In the genomic region with DNA sequence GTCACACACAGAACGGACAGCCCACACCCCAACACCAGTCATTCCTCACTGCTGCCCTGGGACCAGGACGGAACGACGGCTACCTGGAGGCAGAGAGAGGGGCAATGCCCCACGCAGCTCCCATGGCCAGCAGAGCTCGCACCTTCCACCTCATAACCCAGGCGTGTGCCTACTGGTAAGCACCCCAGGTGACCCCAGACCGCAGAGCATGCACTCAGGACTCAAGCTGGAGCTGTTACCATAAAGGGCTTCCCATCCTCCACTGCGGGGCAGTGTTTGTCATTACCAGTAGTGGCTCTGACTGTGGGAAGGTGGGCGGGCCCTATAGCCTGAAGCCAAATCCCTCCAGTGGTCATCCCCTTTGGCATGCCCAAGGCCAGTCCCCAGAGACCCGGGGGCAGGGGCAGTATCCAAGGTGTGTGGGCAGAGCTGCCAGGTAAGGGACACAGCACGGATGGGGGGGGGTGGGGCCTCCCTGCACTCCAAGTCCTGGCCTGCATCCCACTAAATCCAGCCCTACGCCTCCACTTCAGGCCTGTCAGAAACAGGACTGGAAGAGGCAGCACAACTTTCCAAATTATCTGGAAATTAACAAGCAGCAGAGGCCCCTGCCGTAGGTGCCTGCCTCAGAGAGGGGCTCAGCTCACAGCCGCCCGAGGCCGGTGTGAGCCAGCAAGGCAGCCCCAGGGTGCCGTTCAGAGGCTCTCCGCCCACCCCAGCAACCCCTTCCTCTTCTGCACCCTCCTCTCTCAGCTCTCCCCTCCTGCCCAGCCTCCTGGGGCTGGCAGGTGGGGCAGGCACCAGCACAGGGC, we compare ENCODE assay signal across 13 cellular contexts. TPM values are rescaled to one million over a fixed set of nuclear protein-coding genes. Genes with fewer than 3 reads are reported as not detected.
A peak's percentile ranks its signal among the peaks of the same experiment; 100 is the strongest.
DNase-seq lines count a peak whose midpoint lies in the region; ATAC-seq, FAIRE-seq and TF ChIP-seq lines count a peak whose summit lies in the region.
"Had no signal": no experiment of that assay in that cellular context is flagged by ENCODE, and none has a peak within 500 bp of the region (broad histone marks: within the 10 kb centered on the region; RNA-seq: fewer than 3 reads in every experiment).

No MANE protein-coding gene starts in this region.

- in situ Hi-C loops in HepG2 (cut with HindIII; ENCODE audit: extremely low pct_ligation_motif_present, low pct_unique_long_range_greater_than_20kb): no loop called here

- peak overlapping the region; percentile 40 for H3K9ac ChIP-seq in HUES6 (ENCODE audit: low read length)
- H3K9ac ChIP-seq in HepG2 (ENCODE audit: insufficient read depth, low read depth, low read length): peak overlapping the region; percentile 38
- H3K9ac ChIP-seq in Karpas-422 (ENCODE audit: low read length): no peak overlapping the region

- H3K4me1 ChIP-seq in HUES6 (ENCODE audit: control insufficient read depth, insufficient read depth, low read length) (peaks cover 74% of the 10 kb centered on the region), HepG2 (ENCODE audit: insufficient read depth, low read length) (peaks cover 87% of the 10 kb centered on the region), stomach (peaks cover 68 to 86% (median 81%) of the 10 kb centered on the region in 4 donors), Karpas-422 (ENCODE audit: low read length) (peaks cover 10% of the 10 kb centered on the region)

- TF ChIP-seq EP300 in HepG2 (IDR thresholded peaks at IDR 0.05; ENCODE audit: low read depth in 2 of 2, low read length in 2 of 2): no peak
- no peak for TF ChIP-seq EP300 in HepG2 (CRISPR knock-in tag; IDR thresholded peaks at IDR 0.05; ENCODE audit: borderline replicate concordance)
- TF ChIP-seq EP300 in stomach (IDR thresholded peaks at IDR 0.05): no peak

- CTCF ChIA-PET in HepG2 (lab: Yijun Ruan, JAX; ENCODE audit: low intra/inter-chr PET ratio, low total read pairs): interaction anchor here (0.8 kb wide), 1 partner anchor 129 kb away, joined by 3 read pairs; no protein-coding TSS in a partner anchor

- TF ChIP-seq POLR2A in HepG2 (IDR thresholded peaks at IDR 0.05; ENCODE audit: insufficient read depth in 1 of 2, low read depth in 2 of 2, low read length in 2 of 2) (no peak), stomach (IDR thresholded peaks at IDR 0.05) (no peak)

- peaks cover 19% of the 10 kb centered on the region for H3K27me3 Mint-ChIP-seq in activated T-helper 17 cell treated with anti-CD3 and anti-CD28 coated beads, Interleukin-2, amount 50 U/mL, for 72 hours
- peaks cover 40 to 45% of the 10 kb centered on the region in 2 donors for H3K27me3 Mint-ChIP-seq in natural killer cell (ENCODE audit: low read depth in 2 of 2)

- H3K27me3 ChIP-seq in HUES6 (ENCODE audit: control insufficient read depth, insufficient read depth, low read length) (no peaks in the 10 kb centered on the region), dorsolateral prefrontal cortex (no peaks in the 10 kb centered on the region), HepG2 (ENCODE audit: control insufficient read depth in 1 of 2, insufficient read depth in 2 of 2, low read length in 2 of 2) (no peaks in the 10 kb centered on the region), stomach (peaks cover 0 to 27% (median 0%) of the 10 kb centered on the region in 3 donors), Karpas-422 (ENCODE audit: low read length) (no peaks in the 10 kb centered on the region)

- peak; percentile 94 for FAIRE-seq in HepG2 (lab: Jason Lieb, UNC)

- no TSS peak for BruUV-seq in HepG2 (replicated peaks; lab: Mats Ljungman, UMichigan)

- H2AFZ ChIP-seq in HepG2 (ENCODE audit: low read length) (no peak overlapping the region), Karpas-422 (ENCODE audit: low read length) (no peak overlapping the region)

- H3K4me3 ChIP-seq in HUES6 (ENCODE audit: low read depth, low read length): no peak overlapping the region
- H3K4me3 ChIP-seq in dorsolateral prefrontal cortex: peak overlapping the region in 10 of 59 donors; percentile 3 to 37 (median 14)
- peak overlapping the region in 1 of 3 experiments; percentile 23; a peak in 1 of 6 replicates for H3K4me3 ChIP-seq in HepG2 (replicated peaks in 1 of 3; ENCODE audit: insufficient read depth in 1 of 3, low read depth in 2 of 3, low read length in 3 of 3)
- no peak overlapping the region for H3K4me3 ChIP-seq in stomach
- H3K4me3 ChIP-seq in Karpas-422 (ENCODE audit: low read length): no peak overlapping the region

- H3K27ac ChIP-seq in HUES6 (ENCODE audit: low read depth, low read length): peak overlapping the region; percentile 60; the same call in 1 of the 2 replicates
- peak overlapping the region; percentile 6 to 100 (median 80) for H3K27ac ChIP-seq in dorsolateral prefrontal cortex
- peak overlapping the region; percentile 45 for H3K27ac ChIP-seq in HepG2 (ENCODE audit: extremely low read length, insufficient read depth, low read length)
- peak overlapping the region; percentile 32 to 75 (median 68) for H3K27ac ChIP-seq in stomach
- no peak overlapping the region for H3K27ac ChIP-seq in Karpas-422 (ENCODE audit: low read length)

- H4K20me1 ChIP-seq in HepG2 (ENCODE audit: insufficient read depth, low read length) (peaks cover 52% of the 10 kb centered on the region), Karpas-422 (ENCODE audit: insufficient read depth, low read depth, low read length) (peaks cover 29% of the 10 kb centered on the region)

- no peaks in the 10 kb centered on the region for H3K36me3 Mint-ChIP-seq in activated T-helper 17 cell treated with anti-CD3 and anti-CD28 coated beads, Interleukin-2, amount 50 U/mL, for 72 hours (ENCODE audit: low read depth)
- H3K36me3 Mint-ChIP-seq in natural killer cell: no peaks in the 10 kb centered on the region

- H3K9me3 ChIP-seq in HUES6 (ENCODE audit: control insufficient read depth, insufficient read depth, low read depth, low read length) (no peaks in the 10 kb centered on the region), HepG2 (ENCODE audit: low read length) (no peaks in the 10 kb centered on the region), stomach (no peaks in the 10 kb centered on the region), Karpas-422 (ENCODE audit: low read length) (no peaks in the 10 kb centered on the region)

- POLR2A ChIA-PET in HepG2 (lab: Yijun Ruan, JAX): interaction anchor here (3.1 to 14.7 kb wide), 2 partner anchors 12 to 52 kb away, joined by 27 to 312 read pairs; no protein-coding TSS in a partner anchor

- no peaks in the 10 kb centered on the region for H3K9me3 Mint-ChIP-seq in activated T-helper 17 cell treated with anti-CD3 and anti-CD28 coated beads, Interleukin-2, amount 50 U/mL, for 72 hours
- no peaks in the 10 kb centered on the region for H3K9me3 Mint-ChIP-seq in natural killer cell
- H3K9me3 Mint-ChIP-seq: activated naive CD4-positive, alpha-beta T cell treated with anti-CD3 and anti-CD28 coated beads for 36 hours had no signal

- TF ChIP-seq CTCF in dorsolateral prefrontal cortex (IDR thresholded peaks at IDR 0.05 in 54 of 56, conservative IDR thresholded peaks at IDR 0.05 in 2 of 56; ENCODE audit: low read depth in 1 of 56, partially characterized antibody in 56 of 56) (peak in 9 of 56 donors; percentile 9 to 57 (median 26)), HepG2 (CRISPR knock-in tag; IDR thresholded peaks at IDR 0.05) (peak; percentile 70), stomach (IDR thresholded peaks at IDR 0.05) (no peak), natural killer cell (IDR thresholded peaks at IDR 0.05) (no peak)

- 66% methylated on average over 12 of the region's 19 CpGs for WGBS in HepG2 (ENCODE audit: low lambda C conversion rate)
- WGBS in stomach, 5 donors: 49 to 66% (median 54%) methylated on average over 14 to 19 of the region's 19 CpGs

- no peaks in the 10 kb centered on the region for H3K4me1 Mint-ChIP-seq in activated T-helper 17 cell treated with anti-CD3 and anti-CD28 coated beads, Interleukin-2, amount 50 U/mL, for 72 hours
- peaks cover 0 to 7% of the 10 kb centered on the region in 2 donors for H3K4me1 Mint-ChIP-seq in natural killer cell

- peak overlapping the region; percentile 41 for H3K4me2 ChIP-seq in HepG2 (ENCODE audit: low read depth, low read length)
- no peak overlapping the region for H3K4me2 ChIP-seq in Karpas-422 (ENCODE audit: low read depth, low read length, poor library complexity, severe bottlenecking)

- peak in 2 of 10 donors; percentile 25 to 46 for DNase-seq in dorsolateral prefrontal cortex
- DNase-seq in HepG2 (ENCODE audit: low spot score): peak; percentile 88
- peak; percentile 28 for DNase-seq in stomach
- DNase-seq in Karpas-422: no peak
- DNase-seq in dedifferentiated amniotic fluid mesenchymal stem cell (ENCODE audit: extremely low spot score): no peak
- DNase-seq in natural killer cell: no peak
- DNase-seq: activated naive CD4-positive, alpha-beta T cell treated with anti-CD3 and anti-CD28 coated beads for 36 hours; stimulated activated CD4-positive, alpha-beta T cell treated with anti-CD3 and anti-CD28 coated beads, Interleukin-12 subunit alpha, Interleukin-12 subunit beta, amount 100 ng/mL, for 4 hours had no signal

- peaks cover 85% of the 10 kb centered on the region for H3K79me2 ChIP-seq in HepG2 (ENCODE audit: insufficient read depth, low read length)
- no peaks in the 10 kb centered on the region for H3K79me2 ChIP-seq in Karpas-422 (ENCODE audit: low read length)

- no peaks in the 10 kb centered on the region for H3K9me2 ChIP-seq in Karpas-422 (replicated peaks; ENCODE audit: insufficient read depth, low read length)

- TF ChIP-seq RAD21 in HepG2 (CRISPR knock-in tag; IDR thresholded peaks at IDR 0.05): peak; percentile 71

- ATAC-seq in HepG2 (peak; percentile 51), natural killer cell (no peak)
- no peak for ATAC-seq in activated T-helper 17 cell treated with anti-CD3 and anti-CD28 coated beads, Interleukin-2, amount 50 U/mL, for 72 hours (replicated peaks)

- intact Hi-C loops in dorsolateral prefrontal cortex (cut with DNase I) (no loop called here), HepG2 (cut with micrococcal nuclease; ENCODE audit: unreplicated experiment) (no loop called here), stomach (cut with DNase I; ENCODE audit: low total_unique reads) (no loop called here), natural killer cell (cut with micrococcal nuclease) (no loop called here)

- H3K4me3 Mint-ChIP-seq in activated T-helper 17 cell treated with anti-CD3 and anti-CD28 coated beads, Interleukin-2, amount 50 U/mL, for 72 hours: no peak overlapping the region
- no peak overlapping the region for H3K4me3 Mint-ChIP-seq in natural killer cell
- H3K4me3 Mint-ChIP-seq: activated naive CD4-positive, alpha-beta T cell treated with anti-CD3 and anti-CD28 coated beads for 36 hours had no signal

- H3K36me3 ChIP-seq in HUES6 (ENCODE audit: control insufficient read depth, insufficient read depth, low read length) (no peaks in the 10 kb centered on the region), HepG2 (replicated peaks in 1 of 2; ENCODE audit: control insufficient read depth in 1 of 2, insufficient read depth in 2 of 2, low read length in 2 of 2) (peaks cover 2 to 8% of the 10 kb centered on the region in 2 experiments; a peak in 2 of 5 replicates), stomach (no peaks in the 10 kb centered on the region), Karpas-422 (ENCODE audit: insufficient read depth, low read length) (no peaks in the 10 kb centered on the region)

- H3K27ac Mint-ChIP-seq in activated T-helper 17 cell treated with anti-CD3 and anti-CD28 coated beads, Interleukin-2, amount 50 U/mL, for 72 hours: no peak overlapping the region
- H3K27ac Mint-ChIP-seq in natural killer cell: no peak overlapping the region
- H3K27ac Mint-ChIP-seq: activated naive CD4-positive, alpha-beta T cell treated with anti-CD3 and anti-CD28 coated beads for 36 hours had no signal

RNA-seq across cellular contexts. Expression of gene BCAR1, which starts 4.8 kb away (rescaled TPM):
- total RNA-seq in dorsolateral prefrontal cortex (100 to 1,000 TPM in 52 of 120 experiments, 10 to 100 TPM in 68; 67.8 to 163 (median 96.2) TPM), HepG2 (2016; rRNA removed; fragmentation: Illumina TruSeq; extraction: Trizol) (35.9 and 48.1 TPM in 2 replicates), stomach (100 to 1,000 TPM in 3 of 5 donors, 10 to 100 TPM in 2; 44.4 to 219 (median 122) TPM), natural killer cell (not detected)
- total RNA-seq in HepG2 (2016; cell fraction: cytosol; rRNA removed; fragmentation: Illumina TruSeq; extraction: Trizol; ENCODE audit: low read depth): 13.1 and 14.5 TPM in 2 replicates
- total RNA-seq in HepG2 (2016; cell fraction: insoluble cytoplasmic fraction; rRNA removed; fragmentation: Illumina TruSeq; extraction: Trizol): 33.1 and 51.1 TPM in 2 replicates
- 38.7 and 43.1 TPM in 2 replicates for total RNA-seq in HepG2 (2016; cell fraction: membrane; rRNA removed; fragmentation: Illumina TruSeq; extraction: Trizol)
- total RNA-seq in HepG2 (2016; cell fraction: nucleus; rRNA removed; fragmentation: Illumina TruSeq; extraction: Trizol): 38.1 and 45.0 TPM in 2 replicates
- polyA plus RNA-seq in HepG2 (2011; rRNA removed) (51.7 and 57.8 TPM in 2 replicates), stomach (10 to 100 TPM; 34.7 to 51.5 (median 45.6) TPM)
- 31.6 and 53.3 TPM in 2 replicates for polyA plus RNA-seq in HepG2 (2011; cell fraction: cytosol; rRNA removed)
- 202 and 242 TPM in 2 replicates for polyA plus RNA-seq in HepG2 (2011; cell fraction: nucleus; rRNA removed)
- polyA plus RNA-seq in HepG2 (2012): 39.6 and 65.3 TPM in 2 replicates
- 13.2 and 13.9 TPM in 2 replicates for polyA plus RNA-seq in HepG2 (2016; cell fraction: cytosol; fragmentation: Illumina TruSeq; extraction: Trizol; ENCODE audit: low read depth)
- 47.9 and 56.1 TPM in 2 replicates for polyA plus RNA-seq in HepG2 (2016; cell fraction: insoluble cytoplasmic fraction; fragmentation: Illumina TruSeq; extraction: Trizol; ENCODE audit: low read depth)
- 24.5 and 27.8 TPM in 2 replicates for polyA plus RNA-seq in HepG2 (2016; cell fraction: membrane; fragmentation: Illumina TruSeq; extraction: Trizol; ENCODE audit: low read depth)
- polyA plus RNA-seq in HepG2 (2016; cell fraction: nucleus; fragmentation: Illumina TruSeq; extraction: Trizol; ENCODE audit: insufficient read depth, low read depth): 68.9 and 74.0 TPM in 2 replicates
- polyA minus RNA-seq in HepG2 (2011; rRNA and poly(A)+ RNA removed; ENCODE audit: low replicate concordance): 35.0 and 120 TPM in 2 replicates
- 32.5 and 33.4 TPM in 2 replicates for polyA minus RNA-seq in HepG2 (2011; cell fraction: cytosol; rRNA and poly(A)+ RNA removed)
- 77.6 and 107 TPM in 2 replicates for polyA minus RNA-seq in HepG2 (2011; cell fraction: nucleus; rRNA and poly(A)+ RNA removed)
- 9.2 and 20.5 TPM in 2 replicates for total RNA-seq in Karpas-422 (2014; rRNA removed; shearing (Covaris generic); ENCODE audit: low replicate concordance)
- under 1 TPM in 1 of 2 donors, not detected in 1; 0.58 TPM for total RNA-seq in activated T-helper 17 cell treated with anti-CD3 and anti-CD28 coated beads, Interleukin-2, amount 50 U/mL, for 72 hours
- total RNA-seq: T-helper 2 cell treated with Interferon-gamma antibody and Interleukin-4, amounts not matched to agents 100 ng/mL and 5 ng/mL, for 36 hours had no signal

RNA-seq across cellular contexts. Expression of gene CTRB1, which starts 37.5 kb away (rescaled TPM):
- total RNA-seq in dorsolateral prefrontal cortex: 1 to 10 TPM in 1 of 120 experiments, under 1 TPM in 3, not detected in 116; 0.70 to 2.3 (median 0.87) TPM
- total RNA-seq in HepG2 (2016; rRNA removed; fragmentation: Illumina TruSeq; extraction: Trizol): not detected in 2 replicates
- not detected in 2 replicates for total RNA-seq in HepG2 (2016; cell fraction: cytosol; rRNA removed; fragmentation: Illumina TruSeq; extraction: Trizol; ENCODE audit: low read depth)
- total RNA-seq in HepG2 (2016; cell fraction: insoluble cytoplasmic fraction; rRNA removed; fragmentation: Illumina TruSeq; extraction: Trizol): not detected in 2 replicates
- not detected in 2 replicates for total RNA-seq in HepG2 (2016; cell fraction: membrane; rRNA removed; fragmentation: Illumina TruSeq; extraction: Trizol)
- total RNA-seq in HepG2 (2016; cell fraction: nucleus; rRNA removed; fragmentation: Illumina TruSeq; extraction: Trizol): not detected in 2 replicates
- polyA plus RNA-seq in HepG2 (2011; rRNA removed): 0.55 TPM in 1 of 2 replicates, not detected in the other
- polyA plus RNA-seq in HepG2 (2011; cell fraction: cytosol; rRNA removed): 0.13 and 0.14 TPM in 2 replicates
- 0.47 TPM in 1 of 2 replicates, not detected in the other for polyA plus RNA-seq in HepG2 (2011; cell fraction: nucleus; rRNA removed)
- polyA plus RNA-seq in HepG2 (2012): not detected in 2 replicates
- polyA plus RNA-seq in HepG2 (2016; cell fraction: cytosol; fragmentation: Illumina TruSeq; extraction: Trizol; ENCODE audit: low read depth): not detected in 2 replicates
- polyA plus RNA-seq in HepG2 (2016; cell fraction: insoluble cytoplasmic fraction; fragmentation: Illumina TruSeq; extraction: Trizol; ENCODE audit: low read depth): not detected in 2 replicates
- polyA plus RNA-seq in HepG2 (2016; cell fraction: membrane; fragmentation: Illumina TruSeq; extraction: Trizol; ENCODE audit: low read depth): not detected in 2 replicates
- not detected in 2 replicates for polyA plus RNA-seq in HepG2 (2016; cell fraction: nucleus; fragmentation: Illumina TruSeq; extraction: Trizol; ENCODE audit: insufficient read depth, low read depth)
- polyA minus RNA-seq in HepG2 (2011; rRNA and poly(A)+ RNA removed; ENCODE audit: low replicate concordance): not detected in 2 replicates
- polyA minus RNA-seq in HepG2 (2011; cell fraction: cytosol; rRNA and poly(A)+ RNA removed): not detected in 2 replicates
- not detected in 2 replicates for polyA minus RNA-seq in HepG2 (2011; cell fraction: nucleus; rRNA and poly(A)+ RNA removed)
- not detected for total RNA-seq in stomach
- 10 to 100 TPM in 1 of 3 donors, 1 to 10 TPM in 2; 2.5 to 35.9 (median 2.9) TPM for polyA plus RNA-seq in stomach
- total RNA-seq in Karpas-422 (2014; rRNA removed; shearing (Covaris generic); ENCODE audit: low replicate concordance): not detected in 2 replicates
- not detected for total RNA-seq in activated T-helper 17 cell treated with anti-CD3 and anti-CD28 coated beads, Interleukin-2, amount 50 U/mL, for 72 hours
- not detected for total RNA-seq in natural killer cell
- total RNA-seq: activated naive CD4-positive, alpha-beta T cell treated with anti-CD3 and anti-CD28 coated beads for 36 hours; glomerular endothelial cell; T-helper 2 cell treated with Interferon-gamma antibody and Interleukin-4, amounts not matched to agents 100 ng/mL and 5 ng/mL, for 36 hours; urinary bladder had no signal

RNA-seq across cellular contexts. Expression of gene CTRB2, which starts 49.3 kb away (rescaled TPM):
- total RNA-seq in dorsolateral prefrontal cortex (under 1 TPM in 3 of 120 experiments, not detected in 117; 0.61 to 0.94 (median 0.63) TPM), HepG2 (2016; rRNA removed; fragmentation: Illumina TruSeq; extraction: Trizol) (not detected in 2 replicates), stomach (not detected), natural killer cell (not detected)
- total RNA-seq in HepG2 (2016; cell fraction: cytosol; rRNA removed; fragmentation: Illumina TruSeq; extraction: Trizol; ENCODE audit: low read depth): not detected in 2 replicates
- total RNA-seq in HepG2 (2016; cell fraction: insoluble cytoplasmic fraction; rRNA removed; fragmentation: Illumina TruSeq; extraction: Trizol): not detected in 2 replicates
- total RNA-seq in HepG2 (2016; cell fraction: membrane; rRNA removed; fragmentation: Illumina TruSeq; extraction: Trizol): not detected in 2 replicates
- not detected in 2 replicates for total RNA-seq in HepG2 (2016; cell fraction: nucleus; rRNA removed; fragmentation: Illumina TruSeq; extraction: Trizol)
- polyA plus RNA-seq in HepG2 (2011; rRNA removed) (0.13 and 0.39 TPM in 2 replicates), stomach (10 to 100 TPM in 1 of 3 donors, 1 to 10 TPM in 2; 2.7 to 26.6 (median 4.0) TPM)
- 0.13 TPM in 1 of 2 replicates, not detected in the other for polyA plus RNA-seq in HepG2 (2011; cell fraction: cytosol; rRNA removed)
- polyA plus RNA-seq in HepG2 (2011; cell fraction: nucleus; rRNA removed): 0.53 TPM in 1 of 2 replicates, not detected in the other
- polyA plus RNA-seq in HepG2 (2012): 0.78 and 0.89 TPM in 2 replicates
- polyA plus RNA-seq in HepG2 (2016; cell fraction: cytosol; fragmentation: Illumina TruSeq; extraction: Trizol; ENCODE audit: low read depth): 0.40 TPM in 1 of 2 replicates, not detected in the other
- not detected in 2 replicates for polyA plus RNA-seq in HepG2 (2016; cell fraction: insoluble cytoplasmic fraction; fragmentation: Illumina TruSeq; extraction: Trizol; ENCODE audit: low read depth)
- 0.37 TPM in 1 of 2 replicates, not detected in the other for polyA plus RNA-seq in HepG2 (2016; cell fraction: membrane; fragmentation: Illumina TruSeq; extraction: Trizol; ENCODE audit: low read depth)
- polyA plus RNA-seq in HepG2 (2016; cell fraction: nucleus; fragmentation: Illumina TruSeq; extraction: Trizol; ENCODE audit: insufficient read depth, low read depth): not detected in 2 replicates
- polyA minus RNA-seq in HepG2 (2011; rRNA and poly(A)+ RNA removed; ENCODE audit: low replicate concordance): not detected in 2 replicates
- polyA minus RNA-seq in HepG2 (2011; cell fraction: cytosol; rRNA and poly(A)+ RNA removed): not detected in 2 replicates
- not detected in 2 replicates for polyA minus RNA-seq in HepG2 (2011; cell fraction: nucleus; rRNA and poly(A)+ RNA removed)
- total RNA-seq in Karpas-422 (2014; rRNA removed; shearing (Covaris generic); ENCODE audit: low replicate concordance): not detected in 2 replicates
- total RNA-seq in activated T-helper 17 cell treated with anti-CD3 and anti-CD28 coated beads, Interleukin-2, amount 50 U/mL, for 72 hours: not detected
- total RNA-seq: activated naive CD4-positive, alpha-beta T cell treated with anti-CD3 and anti-CD28 coated beads for 36 hours; glomerular endothelial cell; T-helper 2 cell treated with Interferon-gamma antibody and Interleukin-4, amounts not matched to agents 100 ng/mL and 5 ng/mL, for 36 hours; urinary bladder had no signal

Comparison
In these comparisons a context has a peak if more than half of its experiments do, and no peak if none do; other contexts are left out.
1. DNase-seq: peak in HepG2 (single experiment) and stomach (single experiment); none in Karpas-422 (single experiment), dedifferentiated amniotic fluid mesenchymal stem cell (single experiment) and natural killer cell (single experiment).